19 cellular contexts compared by ENCODE assay signal in genomic region chr5:177231479-177232250, GRCh38.
"Had no signal": no experiment of that assay in that cellular context is flagged by ENCODE, and none has a peak within 500 bp of the region (broad histone marks: within the 10 kb centered on the region; RNA-seq: fewer than 3 reads in every experiment).

No MANE protein-coding gene starts in this region.

- H3K27me3 ChIP-seq: gastrocnemius medialis, heart left ventricle, tibial artery had no signal

- DNase-seq: activated B cell treated with CpG ODN at 0.5 μM for 24 hours; activated CD4-positive, alpha-beta T cell treated with anti-CD3 and anti-CD28 coated beads for 4 hours; activated CD8-positive, alpha-beta T cell treated with anti-CD3 and anti-CD28 coated beads for 36 hours; activated naive CD4-positive, alpha-beta T cell treated with Interleukin-2 at 50 U/mL for 16 hours; activated naive CD8-positive, alpha-beta T cell treated with anti-CD3 and anti-CD28 coated beads, Interleukin-2, amount 10 ng/mL, durations not matched to agents 7 days and 5 days; activated T-cell treated with anti-CD3 and anti-CD28 coated beads, Interleukin-2, amount 50 U/mL, for 24 hours; amygdala; central memory CD4-positive, alpha-beta T cell; cortex of kidney; gastrocnemius medialis; heart left ventricle; mesendoderm; natural killer cell; stimulated activated CD4-positive, alpha-beta T cell treated with anti-CD3 and anti-CD28 coated beads, Interleukin-2, amount 100 ng/mL, for 24 hours; stimulated activated naive CD8-positive, alpha-beta T cell treated with anti-CD3 and anti-CD28 coated beads, Interleukin-15, Interleukin-2, amounts not matched to agents 100 U/mL and 50 U/mL, for 24 hours; tibial artery had no signal

- H3K36me3 Mint-ChIP-seq: natural killer cell had no signal

- H3K4me3 ChIP-seq: gastrocnemius medialis, heart left ventricle, tibial artery had no signal

- H3K27ac Mint-ChIP-seq: activated CD8-positive, alpha-beta T cell treated with anti-CD3 and anti-CD28 coated beads for 36 hours; activated naive CD8-positive, alpha-beta T cell treated with anti-CD3 and anti-CD28 coated beads, Interleukin-2, amount 10 ng/mL, durations not matched to agents 7 days and 5 days; activated T-helper 2 cell treated with anti-CD3 and anti-CD28 coated beads, Interferon-gamma antibody, Interleukin-2, Interleukin-4, amounts not matched to agents 10 μg/mL and 5 μg/mL and 100 μg/mL, durations not matched to agents 14 hours and 24 hours and 36 hours; natural killer cell; T-helper 2 cell treated with Interferon-gamma antibody and Interleukin-4, amounts not matched to agents 5 μg/mL and 100 μg/mL, for 36 hours had no signal

- ATAC-seq: activated CD8-positive, alpha-beta T cell treated with anti-CD3 and anti-CD28 coated beads for 36 hours; gastrocnemius medialis; natural killer cell; stimulated activated naive CD8-positive, alpha-beta T cell treated with anti-CD3 and anti-CD28 coated beads, Interleukin-15, Interleukin-2, amounts not matched to agents 100 U/mL and 50 U/mL, for 24 hours had no signal

- H3K4me3 Mint-ChIP-seq: activated B cell treated with CpG ODN at 0.5 μM for 24 hours; activated CD8-positive, alpha-beta T cell treated with anti-CD3 and anti-CD28 coated beads for 36 hours; activated naive CD8-positive, alpha-beta T cell treated with anti-CD3 and anti-CD28 coated beads, Interleukin-2, amount 10 ng/mL, durations not matched to agents 7 days and 5 days; activated T-cell treated with anti-CD3 and anti-CD28 coated beads, Interleukin-2, amount 50 U/mL, for 24 hours; natural killer cell; T-helper 2 cell treated with Interferon-gamma antibody and Interleukin-4, amounts not matched to agents 5 μg/mL and 100 μg/mL, for 36 hours had no signal

- H3K9me3 ChIP-seq: gastrocnemius medialis, heart left ventricle, tibial artery had no signal

- H3K9me3 Mint-ChIP-seq: activated B cell treated with CpG ODN at 0.5 μM for 24 hours; activated CD8-positive, alpha-beta T cell treated with anti-CD3 and anti-CD28 coated beads for 36 hours; activated naive CD8-positive, alpha-beta T cell treated with anti-CD3 and anti-CD28 coated beads, Interleukin-2, amount 10 ng/mL, durations not matched to agents 7 days and 5 days; activated T-cell treated with anti-CD3 and anti-CD28 coated beads, Interleukin-2, amount 50 U/mL, for 24 hours; activated T-helper 2 cell treated with anti-CD3 and anti-CD28 coated beads, Interferon-gamma antibody, Interleukin-2, Interleukin-4, amounts not matched to agents 10 μg/mL and 5 μg/mL and 100 μg/mL, durations not matched to agents 14 hours and 24 hours and 36 hours; brain; natural killer cell; T-helper 2 cell treated with Interferon-gamma antibody and Interleukin-4, amounts not matched to agents 5 μg/mL and 100 μg/mL, for 36 hours had no signal

- H3K27me3 Mint-ChIP-seq: activated B cell treated with CpG ODN at 0.5 μM for 24 hours; activated CD8-positive, alpha-beta T cell treated with anti-CD3 and anti-CD28 coated beads for 36 hours; activated naive CD8-positive, alpha-beta T cell treated with anti-CD3 and anti-CD28 coated beads, Interleukin-2, amount 10 ng/mL, durations not matched to agents 7 days and 5 days; activated T-cell treated with anti-CD3 and anti-CD28 coated beads, Interleukin-2, amount 50 U/mL, for 24 hours; brain had no signal
